In genomic region chr2:54969295-54969939, GRCh38 we compare ENCODE assay signal across 1 cellular context.
TF ChIP-seq lines count a peak whose summit lies in the region.

No MANE protein-coding gene starts in this region.

TF ChIP-seq in K562, 482 proteins besides CTCF, POLR2A, EP300 and RAD21:
- no peak for TF ChIP-seq RUNX1 (IDR thresholded peaks at IDR 0.05; ENCODE audit: low read depth)
- no peak for TF ChIP-seq RNF219 (CRISPR knock-in tag; IDR thresholded peaks at IDR 0.05)
- TF ChIP-seq CBX3 (IDR thresholded peaks at IDR 0.05; ENCODE audit: borderline replicate concordance in 1 of 2, low read length in 2 of 2), result no peak
- TF ChIP-seq NFXL1 (CRISPR knock-in tag; IDR thresholded peaks at IDR 0.05), result no peak
- TF ChIP-seq ZBTB33 (CRISPR knock-in tag; IDR thresholded peaks at IDR 0.05), result peak; percentile 48; the same call in 1 of the 2 replicates
- TF ChIP-seq RBM22 (IDR thresholded peaks at IDR 0.05; ENCODE audit: low read depth, low read length, poor library complexity, severe bottlenecking), result peak; percentile 22
